In genomic region chr17:48439875-48440505, GRCh38 we compare ENCODE assay signal across 9 cellular contexts. TPM values are rescaled to one million over a fixed set of nuclear protein-coding genes. Genes with fewer than 3 reads are reported as not detected.
DNase-seq lines count a peak whose midpoint lies in the region; ATAC-seq and TF ChIP-seq lines count a peak whose summit lies in the region.
"Had no signal": no experiment of that assay in that cellular context is flagged by ENCODE, and none has a peak within 500 bp of the region (broad histone marks: within the 10 kb centered on the region; RNA-seq: fewer than 3 reads in every experiment).

No MANE protein-coding gene starts in this region.

- H3K9me3 ChIP-seq in HEK293 (ENCODE audit: control insufficient read depth, insufficient read depth, low read depth, low read length) (no peaks in the 10 kb centered on the region), spleen (no peaks in the 10 kb centered on the region)

- H3K27me3 Mint-ChIP-seq in activated naive CD8-positive, alpha-beta T cell treated with anti-CD3 and anti-CD28 coated beads for 36 hours: no peaks in the 10 kb centered on the region
- H3K27me3 Mint-ChIP-seq in WTC11 (ENCODE audit: low read depth): peaks cover 24% of the 10 kb centered on the region

- no peak for TF ChIP-seq POLR2A in spleen (IDR thresholded peaks at IDR 0.05)

- H3K36me3 ChIP-seq in HEK293 (ENCODE audit: control insufficient read depth in 2 of 2, insufficient read depth in 1 of 2, low read length in 2 of 2) (no peaks in the 10 kb centered on the region), spleen (no peaks in the 10 kb centered on the region)

- H3K4me3 ChIP-seq in HEK293 (ENCODE audit: low read depth, low read length) (no peak overlapping the region), spleen (no peak overlapping the region)

- intact Hi-C loops in spleen (cut with DNase I; ENCODE audit: low total_unique reads): no loop called here

- H3K36me3 Mint-ChIP-seq in activated naive CD8-positive, alpha-beta T cell treated with anti-CD3 and anti-CD28 coated beads for 36 hours: peaks cover 12% of the 10 kb centered on the region
- no peaks in the 10 kb centered on the region for H3K36me3 Mint-ChIP-seq in WTC11

- H3K9me3 Mint-ChIP-seq in activated naive CD8-positive, alpha-beta T cell treated with anti-CD3 and anti-CD28 coated beads for 36 hours: peaks cover 9% of the 10 kb centered on the region
- no peaks in the 10 kb centered on the region for H3K9me3 Mint-ChIP-seq in WTC11

- WGBS in spleen, 5 donors: 42 to 64% (median 57%) methylated on average over 8 of the region's 8 CpGs

- H3K27ac ChIP-seq in HEK293 (ENCODE audit: extremely low read depth, low read depth, low read length): peak overlapping the region; percentile 29; the same call in 1 of the 2 replicates
- H3K27ac ChIP-seq in spleen: peak overlapping the region in 7 of 8 donors; percentile 36 to 82 (median 70)

- peaks cover 0 to 60% (median 0%) of the 10 kb centered on the region in 7 donors for H3K27me3 ChIP-seq in spleen (replicated peaks in 1 of 7)

- H3K27ac Mint-ChIP-seq in activated naive CD8-positive, alpha-beta T cell treated with anti-CD3 and anti-CD28 coated beads for 36 hours: peak overlapping the region; percentile 95
- H3K27ac Mint-ChIP-seq in WTC11: no peak overlapping the region

- CTCF ChIA-PET in HEK293 (lab: Yijun Ruan, JAX): interaction anchor here (0.5 to 1.2 kb wide), 3 partner anchors 25 to 219 kb away, joined by 3 to 4 read pairs (median 3); no protein-coding TSS in a partner anchor
- CTCF ChIA-PET in WTC11 (lab: Charles Lee): interaction anchor here (1.7 kb wide), 1 partner anchor 224 kb away, joined by 3 read pairs; no protein-coding TSS in a partner anchor
- CTCF ChIA-PET in HEK293T (lab: Yijun Ruan, JAX): interaction anchor here (1.4 kb wide), 1 partner anchor 9 kb away, joined by 4 read pairs; no protein-coding TSS in a partner anchor

- peak overlapping the region; percentile 29 for H3K4me3 Mint-ChIP-seq in activated naive CD8-positive, alpha-beta T cell treated with anti-CD3 and anti-CD28 coated beads for 36 hours
- no peak overlapping the region for H3K4me3 Mint-ChIP-seq in WTC11

- ATAC-seq in HG03521 (IDR thresholded peaks at IDR 0.05; ENCODE audit: unreplicated experiment): no peak
- ATAC-seq in WTC11: no peak

- TF ChIP-seq CTCF in HEK293 (tag by site-specific recombination; IDR thresholded peaks at IDR 0.05) (no peak), spleen (IDR thresholded peaks at IDR 0.05 in 8 of 11, conservative IDR thresholded peaks at IDR 0.05 in 3 of 11) (no peak), WTC11 (IDR thresholded peaks at IDR 0.05) (no peak)

- POLR2A ChIA-PET in HEK293 (lab: Yijun Ruan, JAX): interaction anchor here (0.5 kb wide), 1 partner anchor 104 kb away, joined by 3 read pairs; no protein-coding TSS in a partner anchor
- POLR2A ChIA-PET in WTC11 (lab: Charles Lee): no interaction called here
- POLR2A ChIA-PET in HEK293T (lab: Yijun Ruan, JAX): no interaction called here

- H3K4me1 Mint-ChIP-seq in activated naive CD8-positive, alpha-beta T cell treated with anti-CD3 and anti-CD28 coated beads for 36 hours: peaks cover 82% of the 10 kb centered on the region
- H3K4me1 Mint-ChIP-seq in WTC11: no peaks in the 10 kb centered on the region

- peaks cover 25% of the 10 kb centered on the region for H3K4me1 ChIP-seq in HEK293 (ENCODE audit: control insufficient read depth, insufficient read depth, low read length)
- H3K4me1 ChIP-seq in spleen: peaks cover 41 to 88% (median 60%) of the 10 kb centered on the region in 6 donors

- peak; percentile 38 for DNase-seq in SK-N-DZ (ENCODE audit: low spot score)
- peak; percentile 37 for DNase-seq in activated naive CD8-positive, alpha-beta T cell treated with anti-CD3 and anti-CD28 coated beads for 36 hours
- no peak for DNase-seq in spleen
- DNase-seq in DMS153 treated with DMSO at 0.1 percent for 48 hours (lab: John Stamatoyannopoulos, UW; ENCODE audit: unreplicated experiment): no peak
- DNase-seq in WTC11 (ENCODE audit: low spot score): no peak
- DNase-seq in HEK293T (ENCODE audit: extremely low spot score): no peak
- DNase-seq: SHP77 treated with DMSO at 0.1 percent for 48 hours had no signal

TF ChIP-seq in HEK293, 187 proteins besides CTCF, POLR2A, EP300 and RAD21:
- TF ChIP-seq TRIM28 (IDR thresholded peaks at IDR 0.05; ENCODE audit: borderline replicate concordance, low read length) (peak; percentile 72), ZNF19 (tag by site-specific recombination; IDR thresholded peaks at IDR 0.05; ENCODE audit: low read depth) (no peak), ZSCAN16 (tag by site-specific recombination; IDR thresholded peaks at IDR 0.05) (peak; percentile 84)

TF ChIP-seq in WTC11, 78 proteins besides CTCF, POLR2A, EP300 and RAD21:
- no peak for TF ChIP-seq E2F4 (CRISPR knock-in tag; IDR thresholded peaks at IDR 0.05; ENCODE audit: borderline replicate concordance, low read depth)
- TF ChIP-seq ZNF396 (CRISPR knock-in tag; IDR thresholded peaks at IDR 0.05; ENCODE audit: borderline replicate concordance): no peak
- no peak for TF ChIP-seq KAT7 (CRISPR knock-in tag; IDR thresholded peaks at IDR 0.05; ENCODE audit: borderline replicate concordance)
- no peak for TF ChIP-seq NR1H2 (CRISPR knock-in tag; IDR thresholded peaks at IDR 0.05)
- no peak for TF ChIP-seq ZNF138 (CRISPR knock-in tag; conservative IDR thresholded peaks at IDR 0.05)
- TF ChIP-seq RORB (CRISPR knock-in tag; IDR thresholded peaks at IDR 0.05): no peak

TF ChIP-seq in HEK293T, 16 proteins besides CTCF, POLR2A, EP300 and RAD21:
- TF ChIP-seq ZNF384 (IDR thresholded peaks at IDR 0.05) (no peak), SUZ12 (IDR thresholded peaks at IDR 0.05) (no peak), HDGF (IDR thresholded peaks at IDR 0.05; ENCODE audit: borderline replicate concordance) (no peak), ARNT (IDR thresholded peaks at IDR 0.05) (no peak), LEF1 (IDR thresholded peaks at IDR 0.05; ENCODE audit: borderline replicate concordance) (no peak), FOXM1 (IDR thresholded peaks at IDR 0.05; ENCODE audit: borderline replicate concordance) (no peak), BHLHE40 (IDR thresholded peaks at IDR 0.05; ENCODE audit: borderline replicate concordance) (no peak), FOXK2 (IDR thresholded peaks at IDR 0.05) (no peak), ELF4 (IDR thresholded peaks at IDR 0.05) (no peak), FOXA1 (IDR thresholded peaks at IDR 0.05) (no peak), CTBP1 (IDR thresholded peaks at IDR 0.05; ENCODE audit: borderline replicate concordance) (no peak), NFRKB (IDR thresholded peaks at IDR 0.05) (no peak), L3MBTL2 (conservative IDR thresholded peaks at IDR 0.05) (no peak), SP1 (IDR thresholded peaks at IDR 0.05) (no peak), PKNOX1 (IDR thresholded peaks at IDR 0.05) (no peak)

RNA-seq across cellular contexts. Expression of gene SKAP1, which starts 10.0 kb away (rescaled TPM):
- polyA plus RNA-seq in SK-N-DZ (2014; cell fraction: cytosol; rRNA removed): not detected in 2 replicates
- polyA plus RNA-seq in SK-N-DZ (2014; cell fraction: nucleus; rRNA removed): not detected in 2 replicates
- total RNA-seq in activated naive CD8-positive, alpha-beta T cell treated with anti-CD3 and anti-CD28 coated beads for 36 hours: 10 to 100 TPM; 54.2 to 55.4 TPM
- 10 to 100 TPM; 11.7 to 26.5 (median 20.5) TPM for total RNA-seq in spleen
- 10 to 100 TPM; 11.5 to 28.9 (median 20.5) TPM for polyA plus RNA-seq in spleen
- 0.30 to 0.57 TPM in 2 of 3 replicates, not detected in the other for total RNA-seq in WTC11 (2021)

Comparison
In these comparisons a context has a peak if more than half of its experiments do, and no peak if none do; other contexts are left out.
1. DNase-seq: peak in SK-N-DZ (single experiment) and activated naive CD8-positive, alpha-beta T cell treated with anti-CD3 and anti-CD28 coated beads for 36 hours (single experiment); none in spleen (single experiment), DMS153 treated with DMSO at 0.1 percent for 48 hours (single experiment), WTC11 (single experiment) and HEK293T (single experiment).